Comparison of ENCODE assay signal across 27 cellular contexts in the genomic region with DNA sequence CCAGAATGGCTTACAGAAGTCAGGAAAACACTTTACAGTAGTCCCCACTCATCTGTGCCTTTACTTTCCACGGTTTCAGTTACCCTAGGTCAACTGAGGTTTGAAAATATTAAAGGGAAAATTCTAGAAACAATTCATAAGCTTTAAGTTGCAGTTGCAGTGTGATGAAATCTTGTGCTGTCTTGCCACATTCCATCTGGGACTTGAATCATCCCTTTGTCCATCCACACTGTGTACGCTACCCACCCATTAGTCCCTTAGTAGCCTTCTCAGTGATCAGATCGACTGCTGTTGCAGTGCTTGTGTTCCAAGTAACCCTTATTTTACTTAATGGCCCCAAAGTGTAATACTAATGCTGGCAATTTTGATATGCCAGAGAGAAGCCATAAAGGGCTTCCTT. TPM values are rescaled to one million over a fixed set of nuclear protein-coding genes. Genes with fewer than 3 reads are reported as not detected.
A peak's percentile ranks its signal among the peaks of the same experiment; 100 is the strongest.
DNase-seq lines count a peak whose midpoint lies in the region; TF ChIP-seq lines count a peak whose summit lies in the region.
"Had no signal": no experiment of that assay in that cellular context is flagged by ENCODE, and none has a peak within 500 bp of the region (broad histone marks: within the 10 kb centered on the region; RNA-seq: fewer than 3 reads in every experiment).

No MANE protein-coding gene starts in this region.

- H3K27ac ChIP-seq in mesenchymal stem cell (ENCODE audit: low read length, poor library complexity, severe bottlenecking), result no peak overlapping the region
- H3K27ac ChIP-seq in dorsolateral prefrontal cortex, result no peak overlapping the region
- H3K27ac ChIP-seq: gastrocnemius medialis, WERI-Rb-1 had no signal

- H3K18ac ChIP-seq in mesenchymal stem cell (ENCODE audit: low read depth in 1 of 2, low read length in 2 of 2), result no peak overlapping the region

- H2AFZ ChIP-seq in mesenchymal stem cell (ENCODE audit: low read depth, low read length), result no peak overlapping the region

- H3K14ac ChIP-seq in mesenchymal stem cell (ENCODE audit: low read length in 2 of 2), result no peak overlapping the region

- H3K79me1 ChIP-seq in mesenchymal stem cell (replicated peaks; ENCODE audit: low read length, poor library complexity, severe bottlenecking), result peaks cover 16% of the 10 kb centered on the region

- peak overlapping the region; percentile 56 for H3K9ac ChIP-seq in mesenchymal stem cell (ENCODE audit: low read length)

- H2BK120ac ChIP-seq in mesenchymal stem cell (ENCODE audit: low read depth, low read length), result no peak overlapping the region

- no peaks in the 10 kb centered on the region for H3K4me1 ChIP-seq in mesenchymal stem cell (ENCODE audit: control insufficient read depth, insufficient read depth, low read depth, low read length)
- H3K4me1 ChIP-seq: gastrocnemius medialis had no signal

- no peak overlapping the region for H3K4me2 ChIP-seq in mesenchymal stem cell (ENCODE audit: low read length, poor library complexity, severe bottlenecking)

- no peak overlapping the region for H4K91ac ChIP-seq in mesenchymal stem cell (ENCODE audit: low read length)

- no peak overlapping the region for H3K23ac ChIP-seq in mesenchymal stem cell (ENCODE audit: low read length in 2 of 2)

- H2BK5ac ChIP-seq in mesenchymal stem cell (ENCODE audit: low read depth, low read length, poor library complexity, severe bottlenecking), result no peak overlapping the region

- intact Hi-C loops in dorsolateral prefrontal cortex (cut with DNase I), result no loop called here

- H3K4ac ChIP-seq in mesenchymal stem cell (ENCODE audit: low read depth in 1 of 2, low read length in 2 of 2), result no peak overlapping the region

- H2BK12ac ChIP-seq in mesenchymal stem cell (ENCODE audit: low read length in 2 of 2), result no peak overlapping the region

- H3K9me3 ChIP-seq in mesenchymal stem cell (ENCODE audit: control insufficient read depth, low read length), result no peaks in the 10 kb centered on the region
- H3K9me3 ChIP-seq: gastrocnemius medialis had no signal

- peaks cover 24% of the 10 kb centered on the region in 2 experiments for H3K36me3 ChIP-seq in mesenchymal stem cell (ENCODE audit: control insufficient read depth in 1 of 2, insufficient read depth in 2 of 2, low read depth in 1 of 2, low read length in 2 of 2)
- H3K36me3 ChIP-seq: WERI-Rb-1 had no signal

- H2BK15ac ChIP-seq in mesenchymal stem cell (ENCODE audit: low read depth, poor library complexity, severe bottlenecking), result no peak overlapping the region

- H3K4me3 ChIP-seq in mesenchymal stem cell (ENCODE audit: insufficient read depth in 1 of 2, low read depth in 1 of 2, low read length in 2 of 2), result no peak overlapping the region
- H3K4me3 ChIP-seq in dorsolateral prefrontal cortex, result no peak overlapping the region
- H3K4me3 ChIP-seq: gastrocnemius medialis had no signal

- TF ChIP-seq CTCF in dorsolateral prefrontal cortex (IDR thresholded peaks at IDR 0.05 in 54 of 56, conservative IDR thresholded peaks at IDR 0.05 in 2 of 56; ENCODE audit: low read depth in 1 of 56, partially characterized antibody in 56 of 56), result no peak

- H2AK5ac ChIP-seq in mesenchymal stem cell (ENCODE audit: low read length, severe bottlenecking), result no peak overlapping the region

- no peaks in the 10 kb centered on the region for H3K27me3 ChIP-seq in mesenchymal stem cell (ENCODE audit: control insufficient read depth in 1 of 2, insufficient read depth in 1 of 2, low read length in 2 of 2)
- no peaks in the 10 kb centered on the region for H3K27me3 ChIP-seq in dorsolateral prefrontal cortex
- H3K27me3 ChIP-seq: gastrocnemius medialis had no signal

- DNase-seq in EH (ENCODE audit: low read depth) (peak; percentile 44), SK-MEL-5 (ENCODE audit: low read depth, low spot score) (peak; percentile 32), fibroblast of gingiva (ENCODE audit: low read depth) (peak; percentile 65), mesenchymal stem cell (peak; percentile 6), NCI-H446 treated with DMSO at 0.1 percent for 48 hours (lab: John Stamatoyannopoulos, UW) (no peak), dorsolateral prefrontal cortex (no peak), HuH-7 (ENCODE audit: low spot score) (no peak), UCSD-AML1 (lab: John Stamatoyannopoulos, UW; ENCODE audit: unreplicated experiment) (no peak)
- DNase-seq: ACHN; activated CD8-positive, alpha-beta memory T cell treated with anti-CD3 and anti-CD28 coated beads, Interleukin-2, amount 50 U/mL, for 48 hours; activated gamma-delta T cell treated with Interleukin-2 at 50 U/mL for 16 hours; amniotic stem cell; cerebellar nuclear complex; effector memory CD4-positive, alpha-beta T cell; gastrocnemius medialis; GF-D8; kidney glomerular epithelial cell; mesendoderm; naive thymus-derived CD4-positive, alpha-beta T cell; NCI-H2171 treated with DMSO at 0.1 percent for 48 hours; NCI-H82; right cardiac atrium; SIG-M5; substantia nigra; T-helper 17 cell; WERI-Rb-1 had no signal

- H4K8ac ChIP-seq in mesenchymal stem cell (ENCODE audit: low read length), result no peak overlapping the region

- WGBS in mesenchymal stem cell, result 93% methylated on average over 3 of the region's 3 CpGs

- in situ Hi-C loops in SK-MEL-5 (cut with HindIII; ENCODE audit: low pct_unique_long_range_greater_than_20kb, low sequenced_read_pairs), result no loop called here

RNA-seq across cellular contexts. Expression of gene ZCCHC17, which starts 30.5 kb away (rescaled TPM):
- 35.3 and 38.0 TPM in 2 replicates for total RNA-seq in SK-MEL-5 (2014; rRNA removed; shearing (Covaris generic))
- polyA plus RNA-seq in SK-MEL-5 (2015; cell fraction: cytosol; rRNA removed), result 32.6 and 37.9 TPM in 2 replicates
- polyA plus RNA-seq in SK-MEL-5 (2015; cell fraction: nucleus; rRNA removed), result 14.3 and 16.9 TPM in 2 replicates
- polyA plus RNA-seq in mesenchymal stem cell (2013, experiment 1 of 2), result 54.6 TPM
- polyA plus RNA-seq in mesenchymal stem cell (2013, experiment 2 of 2), result 57.6 TPM
- 10 to 100 TPM; 27.3 to 71.7 (median 48.5) TPM for total RNA-seq in dorsolateral prefrontal cortex

RNA-seq across cellular contexts. Expression of gene SNRNP40, which starts 30.8 kb away (rescaled TPM):
- 98.5 and 102 TPM in 2 replicates for total RNA-seq in SK-MEL-5 (2014; rRNA removed; shearing (Covaris generic))
- polyA plus RNA-seq in SK-MEL-5 (2015; cell fraction: cytosol; rRNA removed), result 46.6 and 51.7 TPM in 2 replicates
- 40.5 and 56.5 TPM in 2 replicates for polyA plus RNA-seq in SK-MEL-5 (2015; cell fraction: nucleus; rRNA removed)
- polyA plus RNA-seq in mesenchymal stem cell (2013, experiment 1 of 2), result 24.2 TPM
- 25.2 TPM for polyA plus RNA-seq in mesenchymal stem cell (2013, experiment 2 of 2)
- 10 to 100 TPM; 28.0 to 64.2 (median 38.5) TPM for total RNA-seq in dorsolateral prefrontal cortex

RNA-seq across cellular contexts. Expression of gene FABP3, which starts 45.5 kb away (rescaled TPM):
- not detected in 2 replicates for total RNA-seq in SK-MEL-5 (2014; rRNA removed; shearing (Covaris generic))
- polyA plus RNA-seq in SK-MEL-5 (2015; cell fraction: cytosol; rRNA removed), result not detected in 2 replicates
- not detected in 2 replicates for polyA plus RNA-seq in SK-MEL-5 (2015; cell fraction: nucleus; rRNA removed)
- polyA plus RNA-seq in mesenchymal stem cell (2013, experiment 1 of 2), result 101 TPM
- polyA plus RNA-seq in mesenchymal stem cell (2013, experiment 2 of 2), result 104 TPM
- total RNA-seq in dorsolateral prefrontal cortex, result 100 to 1,000 TPM in 40 of 120 experiments, 10 to 100 TPM in 80; 26.6 to 202 (median 90.7) TPM
- total RNA-seq: OCI-LY7, T-helper 17 cell had no signal
- polyA plus RNA-seq: naive thymus-derived CD4-positive, alpha-beta T cell had no signal

Comparison
In these comparisons a context has a peak if more than half of its experiments do, and no peak if none do; other contexts are left out.
1. DNase-seq: peak in EH (single experiment), SK-MEL-5 (single experiment), fibroblast of gingiva (single experiment) and mesenchymal stem cell (single experiment); none in NCI-H446 treated with DMSO at 0.1 percent for 48 hours (single experiment), dorsolateral prefrontal cortex (0 of 10), HuH-7 (single experiment) and UCSD-AML1 (single experiment).
2. RNA of gene FABP3, which starts 45.5 kb away (total RNA-seq): 26.6 to 202 TPM in dorsolateral prefrontal cortex; not detected in SK-MEL-5; every median in the first group is over 10 times any median in the second.